In genomic region chr11:68609761-68610160, GRCh38 we compare ENCODE assay signal across 1 cellular context.
TF ChIP-seq lines count a peak whose summit lies in the region.

No MANE protein-coding gene starts in this region.

TF ChIP-seq in HepG2, 621 proteins besides CTCF, POLR2A, EP300 and RAD21 (continued from another document):
- TF ChIP-seq JARID2 (CRISPR knock-in tag; IDR thresholded peaks at IDR 0.05; ENCODE audit: insufficient replicate concordance) = no peak
